In the genomic region with DNA sequence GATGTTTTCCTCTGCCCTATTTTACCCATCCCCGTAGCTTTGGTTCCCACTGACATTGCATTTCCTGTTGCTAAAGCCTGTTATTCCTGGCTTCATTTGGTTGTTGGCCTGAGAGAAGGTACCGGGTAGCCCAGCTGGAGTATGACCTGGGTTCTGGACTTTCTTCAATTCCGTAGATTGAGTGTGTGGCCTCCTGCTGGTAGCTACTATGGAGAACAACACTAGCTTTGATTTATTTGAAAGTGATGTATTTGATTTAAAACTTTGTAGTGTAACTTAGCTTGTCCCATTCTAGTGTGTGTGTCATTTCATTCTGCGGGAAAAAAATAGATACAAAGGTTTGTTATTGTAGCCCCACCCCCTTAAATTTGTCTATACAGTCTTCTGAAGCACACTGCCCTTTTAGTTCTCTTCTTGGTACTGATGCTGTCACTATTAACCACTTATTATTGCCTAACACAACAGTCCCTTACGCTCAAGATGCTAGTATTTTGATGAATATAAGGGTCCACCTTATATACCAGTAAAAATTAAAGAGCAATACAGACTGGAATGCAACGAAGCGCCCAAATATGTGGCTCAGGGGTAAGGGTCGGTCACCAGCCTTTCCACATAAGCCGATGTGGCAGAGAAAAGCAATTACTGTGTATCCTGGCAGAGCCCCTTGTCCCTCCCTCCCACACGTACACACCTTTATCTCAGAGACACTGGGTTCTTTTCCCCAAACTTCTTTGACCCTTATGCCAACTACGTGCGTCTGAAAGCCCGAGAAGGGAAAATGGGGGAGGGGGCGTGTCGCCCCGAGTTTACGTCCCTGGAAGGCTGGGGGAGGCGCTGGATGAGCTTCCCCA, we compare ENCODE assay signal across 8 cellular contexts. TPM values are rescaled to one million over a fixed set of nuclear protein-coding genes. Genes with fewer than 3 reads are reported as not detected.
DNase-seq lines count a peak whose midpoint lies in the region; ATAC-seq and TF ChIP-seq lines count a peak whose summit lies in the region.

No MANE protein-coding gene starts in this region.

- H3K27ac Mint-ChIP-seq in activated CD4-positive, alpha-beta memory T cell treated with anti-CD3 and anti-CD28 coated beads for 36 hours: peak overlapping the region; percentile 94

- H3K18ac ChIP-seq in neuronal stem cell (ENCODE audit: low read length): no peak overlapping the region

- WGBS in neuronal stem cell (ENCODE audit: extremely low coverage in 2 of 2, insufficient read length in 2 of 2, insufficient replicate concordance in 1 of 2), 2 donors: no CpG with 5 or more reads among the region's 18 CpGs

- no peak overlapping the region for H3K14ac ChIP-seq in neuronal stem cell (ENCODE audit: low read length)

- H2BK12ac ChIP-seq in neuronal stem cell (ENCODE audit: low read length): no peak overlapping the region

- H3K79me1 ChIP-seq in neuronal stem cell (ENCODE audit: low read depth, low read length): no peaks in the 10 kb centered on the region

- intact Hi-C loops in A673 (cut with micrococcal nuclease; ENCODE audit: unreplicated experiment): loop anchor here (10.0 kb wide), 1 partner anchor 49 kb away; no protein-coding TSS in a partner anchor
- intact Hi-C loops in activated CD4-positive, alpha-beta memory T cell treated with anti-CD3 and anti-CD28 coated beads for 36 hours (cut with micrococcal nuclease): loop anchor here (1.0 to 10.0 kb wide), 3 partner anchors 31 to 169 kb away; a partner anchor contains a TSS

- in situ Hi-C loops in KBM-7 (cut with MboI; ENCODE audit: low pct_unique_long_range_greater_than_20kb, low sequenced_read_pairs): no loop called here

- no peaks in the 10 kb centered on the region for H3K9me3 Mint-ChIP-seq in activated CD4-positive, alpha-beta memory T cell treated with anti-CD3 and anti-CD28 coated beads for 36 hours

- no peak overlapping the region for H2AK5ac ChIP-seq in neuronal stem cell (ENCODE audit: low read depth, low read length)

- no peak for ATAC-seq in GM21825 (IDR thresholded peaks at IDR 0.05; ENCODE audit: unreplicated experiment)

- TF ChIP-seq CTCF in A673 (conservative IDR thresholded peaks at IDR 0.05; ENCODE audit: low read depth, low read length) (peak; percentile 44), foreskin fibroblast (IDR thresholded peaks at IDR 0.05; ENCODE audit: low read depth, low read length) (peak; percentile 59)

- H3K27me3 Mint-ChIP-seq in activated CD4-positive, alpha-beta memory T cell treated with anti-CD3 and anti-CD28 coated beads for 36 hours: no peaks in the 10 kb centered on the region

- H2BK5ac ChIP-seq in neuronal stem cell (ENCODE audit: low read length): no peak overlapping the region

- H3K36me3 Mint-ChIP-seq in activated CD4-positive, alpha-beta memory T cell treated with anti-CD3 and anti-CD28 coated beads for 36 hours: peaks cover 39% of the 10 kb centered on the region

- H3K27ac ChIP-seq in A673 (ENCODE audit: low read depth, low read length, poor library complexity, severe bottlenecking): peak overlapping the region; percentile 92
- H3K27ac ChIP-seq in neuronal stem cell (replicated peaks; ENCODE audit: low read length): peak overlapping the region; percentile 86

- peaks cover 16% of the 10 kb centered on the region for H3K4me1 ChIP-seq in A673 (ENCODE audit: insufficient read depth, low read length, poor library complexity, severe bottlenecking)
- peaks cover 6 to 10% of the 10 kb centered on the region in 2 donors for H3K4me1 ChIP-seq in neuronal stem cell (ENCODE audit: control insufficient read depth in 2 of 2, insufficient read depth in 1 of 2, low read depth in 1 of 2, low read length in 2 of 2)

- no TSS peak for BruUV-seq in A673 (replicated peaks; lab: Mats Ljungman, UMichigan)

- POLR2A ChIA-PET in A673 (lab: Charles Lee; ENCODE audit: low non-redundant PET): interaction anchor here (0.6 kb wide), 1 partner anchor 46 kb away, joined by 4 read pairs; no protein-coding TSS in a partner anchor
- POLR2A ChIA-PET in activated CD4-positive, alpha-beta memory T cell treated with anti-CD3 and anti-CD28 coated beads for 36 hours (lab: Charles Lee): interaction anchor here (1.0 to 3.2 kb wide), 8 partner anchors 19 to 282 kb away, joined by 3 to 24 read pairs (median 4); a partner anchor contains a TSS

- peaks cover 52% of the 10 kb centered on the region for H3K4me1 Mint-ChIP-seq in activated CD4-positive, alpha-beta memory T cell treated with anti-CD3 and anti-CD28 coated beads for 36 hours (ENCODE audit: low read depth)

- peak; percentile 38 for DNase-seq in A673 (ENCODE audit: low spot score)
- DNase-seq in GM04504 (ENCODE audit: low read depth): peak; percentile 58
- DNase-seq in KBM-7: peak; percentile 38
- peak; percentile 14 for DNase-seq in activated CD4-positive, alpha-beta memory T cell treated with anti-CD3 and anti-CD28 coated beads for 36 hours
- DNase-seq in foreskin fibroblast: peak; percentile 75 to 87
- DNase-seq in neuronal stem cell (ENCODE audit: low spot score): no peak
- DNase-seq in GDM1 (lab: John Stamatoyannopoulos, UW): no peak

- no peaks in the 10 kb centered on the region for H3K27me3 ChIP-seq in A673 (replicated peaks; ENCODE audit: insufficient read depth, low read depth, low read length, poor library complexity)
- H3K27me3 ChIP-seq in neuronal stem cell (ENCODE audit: control insufficient read depth in 3 of 3, insufficient read depth in 3 of 3, low read depth in 1 of 3, low read length in 3 of 3): no peaks in the 10 kb centered on the region

- H3K4me3 ChIP-seq in A673 (ENCODE audit: low read depth, low read length, poor library complexity, severe bottlenecking) (peak overlapping the region; percentile 84), foreskin fibroblast (ENCODE audit: low read depth in 1 of 2, low read length in 2 of 2) (peak overlapping the region; percentile 79 to 87), neuronal stem cell (ENCODE audit: low read length in 2 of 2) (peak overlapping the region; percentile 80 to 93)

- H3K9ac ChIP-seq in neuronal stem cell (ENCODE audit: low read depth, low read length, poor library complexity): no peak overlapping the region

- H2BK15ac ChIP-seq in neuronal stem cell (ENCODE audit: low read length): no peak overlapping the region

- CTCF ChIA-PET in A673 (lab: Charles Lee): interaction anchor here (0.6 to 1.4 kb wide), 2 partner anchors 22 to 283 kb away, joined by 3 read pairs; no protein-coding TSS in a partner anchor
- CTCF ChIA-PET in activated CD4-positive, alpha-beta memory T cell treated with anti-CD3 and anti-CD28 coated beads for 36 hours (lab: Charles Lee): interaction anchor here (0.8 to 3.0 kb wide), 12 partner anchors 10 to 283 kb away, joined by 3 to 15 read pairs (median 6); a partner anchor contains a TSS

- H3K4me2 ChIP-seq in neuronal stem cell (ENCODE audit: insufficient read depth, low read length, poor library complexity, severe bottlenecking): peak overlapping the region; percentile 86

- H3K23ac ChIP-seq in neuronal stem cell (ENCODE audit: low read depth, low read length, poor library complexity): peak overlapping the region; percentile 4

- H3K36me3 ChIP-seq in A673 (ENCODE audit: insufficient read depth, low read length, poor library complexity, severe bottlenecking) (peaks cover 22% of the 10 kb centered on the region), neuronal stem cell (replicated peaks in 1 of 2; ENCODE audit: control insufficient read depth in 2 of 2, insufficient read depth in 2 of 2, low read length in 2 of 2) (peaks cover 2 to 66% of the 10 kb centered on the region in 2 donors)

- H3K4me3 Mint-ChIP-seq in activated CD4-positive, alpha-beta memory T cell treated with anti-CD3 and anti-CD28 coated beads for 36 hours: peak overlapping the region; percentile 96

- H2AFZ ChIP-seq in neuronal stem cell (ENCODE audit: low read length): peak overlapping the region; percentile 91

- no peak overlapping the region for H3K4ac ChIP-seq in neuronal stem cell (ENCODE audit: low read length)

- H4K8ac ChIP-seq in neuronal stem cell (ENCODE audit: low read depth, low read length): no peak overlapping the region

- no peak overlapping the region for H4K91ac ChIP-seq in neuronal stem cell (ENCODE audit: low read depth, low read length, poor library complexity)

- H3K9me3 ChIP-seq in A673 (ENCODE audit: low read depth, low read length, poor library complexity, severe bottlenecking) (no peaks in the 10 kb centered on the region), neuronal stem cell (replicated peaks in 1 of 2; ENCODE audit: control insufficient read depth in 2 of 2, insufficient read depth in 1 of 2, low read depth in 1 of 2, low read length in 2 of 2) (no peaks in the 10 kb centered on the region)

- H2BK120ac ChIP-seq in neuronal stem cell (ENCODE audit: low read depth, low read length): no peak overlapping the region

RNA-seq across cellular contexts. Expression of a gene that starts 0.6 kb away (rescaled TPM):
- 87.1 and 114 TPM in 2 replicates for total RNA-seq in A673 (2021)
- 10 to 100 TPM; 57.7 to 63.1 TPM for total RNA-seq in activated CD4-positive, alpha-beta memory T cell treated with anti-CD3 and anti-CD28 coated beads for 36 hours
- polyA plus RNA-seq in neuronal stem cell (2013, experiment 1 of 2): 58.9 TPM
- polyA plus RNA-seq in neuronal stem cell (2013, experiment 2 of 2): 58.7 TPM

RNA-seq across cellular contexts. Expression of a gene that starts 33.1 kb away (rescaled TPM):
- total RNA-seq in A673 (2021): 54.3 and 62.5 TPM in 2 replicates
- 10 to 100 TPM; 50.1 to 51.6 TPM for total RNA-seq in activated CD4-positive, alpha-beta memory T cell treated with anti-CD3 and anti-CD28 coated beads for 36 hours
- 62.8 TPM for polyA plus RNA-seq in neuronal stem cell (2013, experiment 1 of 2)
- 63.2 TPM for polyA plus RNA-seq in neuronal stem cell (2013, experiment 2 of 2)

RNA-seq across cellular contexts. Expression of a gene that starts 41.3 kb away (rescaled TPM):
- 0.28 and 0.52 TPM in 2 replicates for total RNA-seq in A673 (2021)
- 1 to 10 TPM in 1 of 2 experiments, under 1 TPM in 1; 0.69 to 1.2 TPM for total RNA-seq in activated CD4-positive, alpha-beta memory T cell treated with anti-CD3 and anti-CD28 coated beads for 36 hours
- polyA plus RNA-seq in neuronal stem cell (2013, experiment 1 of 2): 3.8 TPM
- 3.8 TPM for polyA plus RNA-seq in neuronal stem cell (2013, experiment 2 of 2)

RNA-seq across cellular contexts. Expression of a gene that starts 54.2 kb away (rescaled TPM):
- 158 and 171 TPM in 2 replicates for total RNA-seq in A673 (2021)
- 100 to 1,000 TPM; 261 to 274 TPM for total RNA-seq in activated CD4-positive, alpha-beta memory T cell treated with anti-CD3 and anti-CD28 coated beads for 36 hours
- 93.7 TPM for polyA plus RNA-seq in neuronal stem cell (2013, experiment 1 of 2)
- 95.9 TPM for polyA plus RNA-seq in neuronal stem cell (2013, experiment 2 of 2)

RNA-seq across cellular contexts. Expression of a gene that starts 54.9 kb away (rescaled TPM):
- 25.8 and 29.6 TPM in 2 replicates for total RNA-seq in A673 (2021)
- total RNA-seq in activated CD4-positive, alpha-beta memory T cell treated with anti-CD3 and anti-CD28 coated beads for 36 hours: 10 to 100 TPM; 11.2 to 15.4 TPM
- polyA plus RNA-seq in neuronal stem cell (2013, experiment 1 of 2): 20.7 TPM
- 21.2 TPM for polyA plus RNA-seq in neuronal stem cell (2013, experiment 2 of 2)

Comparison
In these comparisons a context has a peak if more than half of its experiments do, and no peak if none do; other contexts are left out.
1. DNase-seq: peak in A673 (single experiment), GM04504 (single experiment), KBM-7 (single experiment), activated CD4-positive, alpha-beta memory T cell treated with anti-CD3 and anti-CD28 coated beads for 36 hours (single experiment) and foreskin fibroblast (2 of 2); none in neuronal stem cell (single experiment) and GDM1 (single experiment).
2. Peak in every context shown above with its lines, with median percentiles within 50 percentile points of each other: H3K4me3 ChIP-seq.